8 cellular contexts compared by ENCODE assay signal in the genomic region with DNA sequence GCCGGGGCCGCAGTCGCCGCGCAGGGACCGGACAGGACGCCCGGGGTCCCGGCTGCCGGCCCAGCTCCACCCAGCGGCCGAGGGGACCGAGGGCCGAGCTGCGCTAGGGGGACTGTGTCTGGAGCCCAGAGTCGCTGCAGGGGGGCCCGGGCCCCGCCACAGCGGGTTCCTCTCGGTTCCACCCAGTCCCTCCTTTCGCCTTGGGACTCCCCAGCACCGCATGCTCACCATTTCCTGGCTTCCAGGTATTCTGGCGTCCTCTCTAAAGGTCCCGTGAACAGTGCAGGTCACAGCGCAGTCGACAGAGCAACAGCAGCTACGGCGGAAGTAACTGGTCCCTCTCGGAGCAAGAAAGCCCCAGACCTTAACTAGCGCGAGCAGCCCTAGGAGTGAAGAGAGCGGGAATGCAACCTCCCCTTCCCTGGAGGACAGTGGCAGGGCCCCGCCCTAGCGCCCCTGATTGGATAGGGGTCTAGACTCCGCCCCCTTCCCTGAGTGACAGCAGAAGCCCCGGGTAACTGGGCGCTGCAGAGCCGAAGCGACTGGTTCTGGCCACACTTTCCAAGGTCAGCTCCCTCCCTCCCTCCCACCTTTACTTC. TPM values are rescaled to one million over a fixed set of nuclear protein-coding genes. Genes with fewer than 3 reads are reported as not detected.
A peak's percentile ranks its signal among the peaks of the same experiment; 100 is the strongest.
DNase-seq lines count a peak whose midpoint lies in the region; ATAC-seq, FAIRE-seq and TF ChIP-seq lines count a peak whose summit lies in the region.

Gene ZNF878 (minus strand): TSS at position 391 of the 599 bp plus-strand sequence. CDS start 160 bp downstream, at position 231.

- no peaks in the 10 kb centered on the region for H3K9me3 ChIP-seq in neutrophil

- peaks cover 7% of the 10 kb centered on the region for H3K27me3 Mint-ChIP-seq in type B pancreatic cell

- H3K4me3 ChIP-seq in neutrophil (ENCODE audit: low read depth in 1 of 2, low read length in 1 of 2), result peak within 1 kb of the TSS; percentile 45 to 54

- H3K27ac Mint-ChIP-seq in activated naive CD4-positive, alpha-beta T cell treated with anti-CD3 and anti-CD28 coated beads, Interleukin-2, amount 50 U/mL, for 72 hours, result peak within 1 kb of the TSS; percentile 18 to 75
- H3K27ac Mint-ChIP-seq in type B pancreatic cell, result peak within 1 kb of the TSS; percentile 70

- peak within 1 kb of the TSS; percentile 95 for H3K4me3 Mint-ChIP-seq in type B pancreatic cell

- peak; percentile 93 to 94 for ATAC-seq in activated naive CD4-positive, alpha-beta T cell treated with anti-CD3 and anti-CD28 coated beads, Interleukin-2, amount 50 U/mL, for 72 hours

- H3K36me3 Mint-ChIP-seq in activated naive CD4-positive, alpha-beta T cell treated with anti-CD3 and anti-CD28 coated beads, Interleukin-2, amount 50 U/mL, for 72 hours, result peaks cover 5 to 16% of the 10 kb centered on the region in 2 donors
- H3K36me3 Mint-ChIP-seq in type B pancreatic cell, result peaks cover 11% of the 10 kb centered on the region

- H3K27ac ChIP-seq in neutrophil, result no peak within 1 kb of the TSS

- H3K27me3 ChIP-seq in neutrophil, result peaks cover 58% of the 10 kb centered on the region

- intact Hi-C loops in head of caudate nucleus (cut with DNase I), result no loop called here

- peaks cover 14% of the 10 kb centered on the region in 2 experiments for H3K4me1 ChIP-seq in neutrophil (ENCODE audit: control insufficient read depth in 1 of 2, insufficient read depth in 1 of 2, low read depth in 1 of 2, low read length in 1 of 2)

- TF ChIP-seq CTCF in GM20000 (IDR thresholded peaks at IDR 0.05; ENCODE audit: extremely low read depth, missing control alignments), result no peak
- no peak for TF ChIP-seq CTCF in neutrophil (IDR thresholded peaks at IDR 0.05)
- TF ChIP-seq CTCF in type B pancreatic cell (conservative IDR thresholded peaks at IDR 0.05), result peak; percentile 55

- H3K9me3 Mint-ChIP-seq in activated naive CD4-positive, alpha-beta T cell treated with anti-CD3 and anti-CD28 coated beads, Interleukin-2, amount 50 U/mL, for 72 hours, result no peaks in the 10 kb centered on the region
- peaks cover 10% of the 10 kb centered on the region for H3K9me3 Mint-ChIP-seq in type B pancreatic cell

- peak; percentile 63 for FAIRE-seq in HTR-8/SVneo (lab: Jason Lieb, UNC)
- peak; percentile 80 for FAIRE-seq in RCC 7860 (lab: Jason Lieb, UNC)

- H3K36me3 ChIP-seq in neutrophil, result no peaks in the 10 kb centered on the region

- peak; percentile 90 for DNase-seq in COR-L47 (lab: John Stamatoyannopoulos, UW)
- DNase-seq in GM20000 (ENCODE audit: low spot score), result peak; percentile 89
- DNase-seq in HTR-8/SVneo (ENCODE audit: insufficient read length, low spot score), result peak; percentile 95
- peak; percentile 91 for DNase-seq in RCC 7860 (ENCODE audit: low spot score)
- DNase-seq in activated naive CD4-positive, alpha-beta T cell treated with anti-CD3 and anti-CD28 coated beads, Interleukin-2, amount 50 U/mL, for 72 hours (ENCODE audit: low spot score in 2 of 2), result peak; percentile 67 to 80
- DNase-seq in head of caudate nucleus, result peak; percentile 80 to 96 (median 91)
- DNase-seq in type B pancreatic cell (ENCODE audit: extremely low spot score, unreplicated experiment), result peak; percentile 90

- H3K4me1 Mint-ChIP-seq in type B pancreatic cell (ENCODE audit: unreplicated experiment), result peaks cover 12% of the 10 kb centered on the region

RNA-seq across cellular contexts. Expression of gene ZNF878, which starts in this region (rescaled TPM):
- total RNA-seq in activated naive CD4-positive, alpha-beta T cell treated with anti-CD3 and anti-CD28 coated beads, Interleukin-2, amount 50 U/mL, for 72 hours, result 1 to 10 TPM in 1 of 2 donors, under 1 TPM in 1; 0.59 to 1.3 TPM
- total RNA-seq in type B pancreatic cell (ENCODE audit: low replicate concordance), result 1.4 and 1.8 TPM in 2 replicates
